10 cellular contexts compared by ENCODE assay signal in genomic region chr16:19130385-19130784, GRCh38. TPM values are rescaled to one million over a fixed set of nuclear protein-coding genes. Genes with fewer than 3 reads are reported as not detected.
A peak's percentile ranks its signal among the peaks of the same experiment; 100 is the strongest.
DNase-seq lines count a peak whose midpoint lies in the region; ATAC-seq and TF ChIP-seq lines count a peak whose summit lies in the region.
"Had no signal": no experiment of that assay in that cellular context is flagged by ENCODE, and none has a peak within 500 bp of the region (broad histone marks: within the 10 kb centered on the region; RNA-seq: fewer than 3 reads in every experiment).

No MANE protein-coding gene starts in this region.

- POLR2A ChIA-PET in activated CD4-positive, alpha-beta memory T cell treated with anti-CD3 and anti-CD28 coated beads, Interleukin-2, amount 10 ng/mL, durations not matched to agents 7 days and 5 days (lab: Charles Lee) = interaction anchor here (1.1 to 1.4 kb wide), 2 partner anchors 11 to 13 kb away, joined by 3 read pairs; no protein-coding TSS in a partner anchor

- H3K4me3 Mint-ChIP-seq in HFFc6 = peak overlapping the region; percentile 83
- H3K4me3 Mint-ChIP-seq in activated CD4-positive, alpha-beta memory T cell treated with anti-CD3 and anti-CD28 coated beads, Interleukin-2, amount 10 ng/mL, durations not matched to agents 7 days and 5 days = no peak overlapping the region

- DNase-seq in HFFc6 (no peak), right atrium auricular region (ENCODE audit: low spot score) (no peak), COLO668 (lab: John Stamatoyannopoulos, UW; ENCODE audit: unreplicated experiment) (no peak), NOMO-1 (lab: John Stamatoyannopoulos, UW; ENCODE audit: unreplicated experiment in 2 of 2) (no peak), MG63 (no peak)
- no peak for DNase-seq in activated CD4-positive, alpha-beta memory T cell treated with anti-CD3 and anti-CD28 coated beads, Interleukin-2, amount 10 ng/mL, durations not matched to agents 7 days and 5 days
- DNase-seq: effector memory CD4-positive, alpha-beta T cell; NCI-H446 treated with DMSO at 0.1 percent for 48 hours had no signal

- H3K4me1 ChIP-seq in right atrium auricular region = peaks cover 0 to 36% of the 10 kb centered on the region in 2 donors

- H3K27me3 Mint-ChIP-seq in HFFc6 (ENCODE audit: insufficient read depth) = no peaks in the 10 kb centered on the region
- no peaks in the 10 kb centered on the region for H3K27me3 Mint-ChIP-seq in activated CD4-positive, alpha-beta memory T cell treated with anti-CD3 and anti-CD28 coated beads, Interleukin-2, amount 10 ng/mL, durations not matched to agents 7 days and 5 days

- H3K4me3 ChIP-seq in right atrium auricular region = peak overlapping the region in 1 of 2 donors; percentile 29
- H3K4me3 ChIP-seq in skin epidermis = no peak overlapping the region
- H3K4me3 ChIP-seq in MG63 = no peak overlapping the region

- H3K27me3 ChIP-seq in right atrium auricular region (no peaks in the 10 kb centered on the region), MG63 (no peaks in the 10 kb centered on the region)

- no peaks in the 10 kb centered on the region; the same call in 1 of the 2 replicates for H3K36me3 Mint-ChIP-seq in HFFc6 (ENCODE audit: low read depth)
- no peaks in the 10 kb centered on the region for H3K36me3 Mint-ChIP-seq in activated CD4-positive, alpha-beta memory T cell treated with anti-CD3 and anti-CD28 coated beads, Interleukin-2, amount 10 ng/mL, durations not matched to agents 7 days and 5 days (ENCODE audit: low read depth)

- H3K36me3 ChIP-seq in right atrium auricular region (no peaks in the 10 kb centered on the region), MG63 (peaks cover 5% of the 10 kb centered on the region; the same call in 1 of the 2 replicates)

- ATAC-seq in GM19023 (IDR thresholded peaks at IDR 0.05; ENCODE audit: unreplicated experiment) = no peak

- TF ChIP-seq CTCF in HFFc6 (IDR thresholded peaks at IDR 0.05) (no peak), right atrium auricular region (IDR thresholded peaks at IDR 0.05) (no peak)

- peak overlapping the region; percentile 96 for H3K27ac Mint-ChIP-seq in HFFc6
- peak overlapping the region; percentile 38 for H3K27ac Mint-ChIP-seq in activated CD4-positive, alpha-beta memory T cell treated with anti-CD3 and anti-CD28 coated beads, Interleukin-2, amount 10 ng/mL, durations not matched to agents 7 days and 5 days

- H3K9me3 Mint-ChIP-seq in HFFc6 = no peaks in the 10 kb centered on the region
- H3K9me3 Mint-ChIP-seq in activated CD4-positive, alpha-beta memory T cell treated with anti-CD3 and anti-CD28 coated beads, Interleukin-2, amount 10 ng/mL, durations not matched to agents 7 days and 5 days = peaks cover 11% of the 10 kb centered on the region

- H3K9me3 ChIP-seq in right atrium auricular region (peaks cover 0 to 6% of the 10 kb centered on the region in 2 donors), MG63 (no peaks in the 10 kb centered on the region)

- H3K27ac ChIP-seq in right atrium auricular region (peak overlapping the region; percentile 81 to 86), skin epidermis (peak overlapping the region in 17 of 21 experiments; percentile 40 to 87 (median 67))

- CTCF ChIA-PET in activated CD4-positive, alpha-beta memory T cell treated with anti-CD3 and anti-CD28 coated beads, Interleukin-2, amount 10 ng/mL, durations not matched to agents 7 days and 5 days (lab: Charles Lee) = interaction anchor here (1.4 kb wide), 1 partner anchor 48 kb away, joined by 3 read pairs; no protein-coding TSS in a partner anchor

- H3K4me1 Mint-ChIP-seq in HFFc6 (ENCODE audit: low read depth) = peaks cover 30% of the 10 kb centered on the region
- peaks cover 51% of the 10 kb centered on the region for H3K4me1 Mint-ChIP-seq in activated CD4-positive, alpha-beta memory T cell treated with anti-CD3 and anti-CD28 coated beads, Interleukin-2, amount 10 ng/mL, durations not matched to agents 7 days and 5 days

RNA-seq across cellular contexts. Expression of gene ITPRIPL2, which starts 16.6 kb away (rescaled TPM):
- 10 to 100 TPM; 36.3 to 56.9 (median 43.1) TPM for total RNA-seq in HFFc6 (2021; fragmentation: NEBNext Ultra II Directional; extraction: Animal tissue kit (Norgen Biotek cat#: 25700))
- total RNA-seq in activated CD4-positive, alpha-beta memory T cell treated with anti-CD3 and anti-CD28 coated beads, Interleukin-2, amount 10 ng/mL, durations not matched to agents 7 days and 5 days = 10 to 100 TPM; 11.1 to 11.2 TPM
- 10 to 100 TPM; 17.5 to 40.2 TPM for total RNA-seq in right atrium auricular region
- total RNA-seq in MG63 (2014; rRNA removed; shearing (Covaris generic); ENCODE audit: low replicate concordance) = 18.0 and 19.0 TPM in 2 replicates

RNA-seq across cellular contexts. Expression of gene SYT17, which starts 37.7 kb away (rescaled TPM):
- not detected for total RNA-seq in HFFc6 (2021; fragmentation: NEBNext Ultra II Directional; extraction: Animal tissue kit (Norgen Biotek cat#: 25700))
- total RNA-seq in activated CD4-positive, alpha-beta memory T cell treated with anti-CD3 and anti-CD28 coated beads, Interleukin-2, amount 10 ng/mL, durations not matched to agents 7 days and 5 days = not detected
- total RNA-seq in right atrium auricular region = 1 to 10 TPM in 1 of 2 donors, under 1 TPM in 1; 0.22 to 1.8 TPM
- total RNA-seq in MG63 (2014; rRNA removed; shearing (Covaris generic); ENCODE audit: low replicate concordance) = not detected in 2 replicates
